In genomic region chr22:20526628-20527355, GRCh38 we compare ENCODE assay signal across 9 cellular contexts. TPM values are rescaled to one million over a fixed set of nuclear protein-coding genes. Genes with fewer than 3 reads are reported as not detected.
A peak's percentile ranks its signal among the peaks of the same experiment; 100 is the strongest.
DNase-seq lines count a peak whose midpoint lies in the region; ATAC-seq and TF ChIP-seq lines count a peak whose summit lies in the region.
"Had no signal": no experiment of that assay in that cellular context is flagged by ENCODE, and none has a peak within 500 bp of the region (broad histone marks: within the 10 kb centered on the region; RNA-seq: fewer than 3 reads in every experiment).

No MANE protein-coding gene starts in this region.

- H3K4me1 Mint-ChIP-seq in activated naive CD8-positive, alpha-beta T cell (ENCODE audit: low read depth): peaks cover 70% of the 10 kb centered on the region
- H3K4me1 Mint-ChIP-seq in activated naive CD8-positive, alpha-beta T cell treated with anti-CD3 and anti-CD28 coated beads for 36 hours: peaks cover 61% of the 10 kb centered on the region
- peaks cover 48% of the 10 kb centered on the region for H3K4me1 Mint-ChIP-seq in T-helper 17 cell
- peaks cover 38 to 51% of the 10 kb centered on the region in 2 donors for H3K4me1 Mint-ChIP-seq in stimulated activated naive B cell treated with anti-CD40 and anti-IgM and Interleukin-4, amounts not matched to agents 10 μg/mL and 1 μg/mL and 100 μg/mL, for 72 hours

- no peak overlapping the region for H3K4me3 Mint-ChIP-seq in activated naive CD8-positive, alpha-beta T cell
- no peak overlapping the region for H3K4me3 Mint-ChIP-seq in activated naive CD8-positive, alpha-beta T cell treated with anti-CD3 and anti-CD28 coated beads for 36 hours
- H3K4me3 Mint-ChIP-seq in T-helper 17 cell: peak overlapping the region; percentile 67
- no peak overlapping the region for H3K4me3 Mint-ChIP-seq in stimulated activated naive B cell treated with anti-CD40 and anti-IgM and Interleukin-4, amounts not matched to agents 10 μg/mL and 1 μg/mL and 100 μg/mL, for 72 hours

- DNase-seq in activated naive CD8-positive, alpha-beta T cell treated with anti-CD3 and anti-CD28 coated beads for 36 hours: no peak
- no peak for DNase-seq in T-helper 17 cell
- peak; percentile 72 for DNase-seq in fibroblast of the aortic adventitia (ENCODE audit: low read depth)
- DNase-seq in stimulated activated naive B cell treated with anti-CD40 and anti-IgM and Interleukin-4, amounts not matched to agents 10 μg/mL and 1 μg/mL and 100 μg/mL, for 72 hours: no peak
- no peak for DNase-seq in DMS79 treated with DMSO at 0.1 percent for 48 hours (lab: John Stamatoyannopoulos, UW)
- no peak for DNase-seq in H7
- DNase-seq in COR-L47 (lab: John Stamatoyannopoulos, UW): no peak
- DNase-seq: DMS79 had no signal

- ATAC-seq in T-helper 17 cell: no peak
- no peak for ATAC-seq in stimulated activated naive B cell treated with anti-CD40 and anti-IgM and Interleukin-4, amounts not matched to agents 10 μg/mL and 1 μg/mL and 100 μg/mL, for 72 hours (replicated peaks)

- H3K27ac Mint-ChIP-seq in activated naive CD8-positive, alpha-beta T cell: peak overlapping the region; percentile 85
- H3K27ac Mint-ChIP-seq in activated naive CD8-positive, alpha-beta T cell treated with anti-CD3 and anti-CD28 coated beads for 36 hours: no peak overlapping the region
- H3K27ac Mint-ChIP-seq in T-helper 17 cell: peak overlapping the region; percentile 93
- peak overlapping the region; percentile 44 for H3K27ac Mint-ChIP-seq in stimulated activated naive B cell treated with anti-CD40 and anti-IgM and Interleukin-4, amounts not matched to agents 10 μg/mL and 1 μg/mL and 100 μg/mL, for 72 hours

- H3K4me3 ChIP-seq in fibroblast of the aortic adventitia (ENCODE audit: low read depth, low read length) (no peak overlapping the region), H7 (ENCODE audit: insufficient read depth, low read depth, low read length) (no peak overlapping the region)

- no peaks in the 10 kb centered on the region for H3K9me3 ChIP-seq in T-helper 17 cell (ENCODE audit: control insufficient read depth, low read length, poor library complexity, severe bottlenecking)

- no peaks in the 10 kb centered on the region; the same call in 1 of the 2 replicates for H3K36me3 ChIP-seq in H7 (replicated peaks; ENCODE audit: control insufficient read depth, insufficient read depth, low read length)

- no peaks in the 10 kb centered on the region for H3K9me3 Mint-ChIP-seq in activated naive CD8-positive, alpha-beta T cell (ENCODE audit: low read depth)
- no peaks in the 10 kb centered on the region for H3K9me3 Mint-ChIP-seq in activated naive CD8-positive, alpha-beta T cell treated with anti-CD3 and anti-CD28 coated beads for 36 hours
- H3K9me3 Mint-ChIP-seq in stimulated activated naive B cell treated with anti-CD40 and anti-IgM and Interleukin-4, amounts not matched to agents 10 μg/mL and 1 μg/mL and 100 μg/mL, for 72 hours: no peaks in the 10 kb centered on the region

- H3K36me3 Mint-ChIP-seq in activated naive CD8-positive, alpha-beta T cell: peaks cover 10% of the 10 kb centered on the region
- peaks cover 27% of the 10 kb centered on the region for H3K36me3 Mint-ChIP-seq in activated naive CD8-positive, alpha-beta T cell treated with anti-CD3 and anti-CD28 coated beads for 36 hours
- peaks cover 18% of the 10 kb centered on the region for H3K36me3 Mint-ChIP-seq in T-helper 17 cell (ENCODE audit: low read depth)
- H3K36me3 Mint-ChIP-seq in stimulated activated naive B cell treated with anti-CD40 and anti-IgM and Interleukin-4, amounts not matched to agents 10 μg/mL and 1 μg/mL and 100 μg/mL, for 72 hours: peaks cover 28 to 48% of the 10 kb centered on the region in 2 donors

- no peak for TF ChIP-seq CTCF in fibroblast of the aortic adventitia (IDR thresholded peaks at IDR 0.05; ENCODE audit: insufficient read depth, low read length)

- no peaks in the 10 kb centered on the region for H3K27me3 ChIP-seq in H7 (ENCODE audit: control insufficient read depth, insufficient read depth, low read length)

- no peaks in the 10 kb centered on the region for H3K27me3 Mint-ChIP-seq in activated naive CD8-positive, alpha-beta T cell
- H3K27me3 Mint-ChIP-seq in activated naive CD8-positive, alpha-beta T cell treated with anti-CD3 and anti-CD28 coated beads for 36 hours: no peaks in the 10 kb centered on the region
- H3K27me3 Mint-ChIP-seq in T-helper 17 cell: no peaks in the 10 kb centered on the region
- H3K27me3 Mint-ChIP-seq in stimulated activated naive B cell treated with anti-CD40 and anti-IgM and Interleukin-4, amounts not matched to agents 10 μg/mL and 1 μg/mL and 100 μg/mL, for 72 hours: no peaks in the 10 kb centered on the region

RNA-seq across cellular contexts. Expression of gene MED15, which starts 19.4 kb away (rescaled TPM):
- total RNA-seq in activated naive CD8-positive, alpha-beta T cell treated with anti-CD3 and anti-CD28 coated beads for 36 hours: 10 to 100 TPM; 91.1 to 91.8 TPM
- 100 to 1,000 TPM; 207 to 251 TPM for total RNA-seq in T-helper 17 cell
- total RNA-seq in fibroblast of the aortic adventitia (ENCODE audit: low replicate concordance): 24.4 and 44.2 TPM in 2 replicates
- total RNA-seq in H7 (2014; rRNA removed; shearing (Covaris generic)): 24.4 and 25.3 TPM in 2 replicates

RNA-seq across cellular contexts. Expression of gene KLHL22, which starts 31.2 kb away (rescaled TPM):
- total RNA-seq in activated naive CD8-positive, alpha-beta T cell treated with anti-CD3 and anti-CD28 coated beads for 36 hours: 10 to 100 TPM; 11.2 to 12.3 TPM
- total RNA-seq in T-helper 17 cell (10 to 100 TPM; 28.1 to 33.1 TPM), fibroblast of the aortic adventitia (ENCODE audit: low replicate concordance) (12.3 and 29.6 TPM in 2 replicates)
- 21.4 and 28.9 TPM in 2 replicates for total RNA-seq in H7 (2014; rRNA removed; shearing (Covaris generic))
